26 cellular contexts compared by ENCODE assay signal in the genomic region with DNA sequence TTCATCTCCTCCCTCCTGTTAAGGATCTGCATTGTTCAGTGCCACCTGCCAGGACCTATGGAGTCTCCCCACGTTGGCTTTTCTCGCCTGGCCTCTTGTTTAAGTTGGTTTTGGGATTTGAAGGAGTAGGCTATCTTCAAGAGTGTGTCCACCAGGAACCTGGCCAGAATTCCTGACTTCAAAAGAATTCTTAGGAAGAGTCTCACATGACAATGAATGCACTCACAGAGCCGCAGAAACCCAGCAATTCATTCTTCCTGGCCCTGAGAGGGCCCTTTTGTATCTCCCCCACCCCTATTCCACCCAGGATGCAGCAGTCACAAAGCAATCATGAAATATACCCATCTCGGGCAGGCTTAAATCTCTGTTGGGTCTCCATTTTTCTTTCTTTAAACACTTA.
"Had no signal": no experiment of that assay in that cellular context is flagged by ENCODE, and none has a peak within 500 bp of the region (broad histone marks: within the 10 kb centered on the region; RNA-seq: fewer than 3 reads in every experiment).

No MANE protein-coding gene starts in this region.

- DNase-seq: activated CD4-positive, alpha-beta T cell treated with anti-CD3 and anti-CD28 coated beads for 48 hours; activated CD4-positive, alpha-beta T cell treated with anti-CD3 and anti-CD28 coated beads, Interleukin-2, amount 50 U/mL, for 48 hours; activated CD4-positive, CD25-positive, alpha-beta regulatory T cell treated with anti-CD3 and anti-CD28 coated beads, Interleukin-2, amount 50 U/mL, for 72 hours; activated CD8-positive, alpha-beta memory T cell treated with anti-CD3 and anti-CD28 coated beads, Interleukin-2, amount 10 ng/mL, durations not matched to agents 7 days and 5 days; activated effector memory CD4-positive, alpha-beta T cell treated with Interleukin-2 at 50 U/mL for 16 hours; activated naive CD4-positive, alpha-beta T cell; activated naive CD8-positive, alpha-beta T cell treated with anti-CD3 and anti-CD28 coated beads, Interleukin-2, amount 50 U/mL, for 24 hours; activated T-cell treated with anti-CD3 and anti-CD28 coated beads, Interleukin-2, amount 50 U/mL, for 24 hours; amniotic stem cell; brain microvascular endothelial cell; cerebellar nuclear complex; Karpas-422; NCI-H1048; NCI-H146; NCI-H187 treated with DMSO at 0.1 percent for 48 hours; NCI-H2081 treated with DMSO at 0.1 percent for 48 hours; NCI-H446; NCI-H524; SIG-M5; SW 1271; T-helper 9 cell had no signal

- ATAC-seq: activated CD8-positive, alpha-beta memory T cell treated with anti-CD3 and anti-CD28 coated beads, Interleukin-2, amount 10 ng/mL, durations not matched to agents 7 days and 5 days; activated naive CD4-positive, alpha-beta T cell treated with anti-CD3 and anti-CD28 coated beads, Interleukin-2, amount 50 U/mL, for 72 hours; activated naive CD8-positive, alpha-beta T cell treated with anti-CD3 and anti-CD28 coated beads, Interleukin-2, amount 50 U/mL, for 24 hours; K562; WTC11 had no signal

- H3K27ac ChIP-seq: ascending aorta, brain microvascular endothelial cell, SK-N-MC had no signal

- H3K27me3 ChIP-seq: ascending aorta, brain microvascular endothelial cell had no signal

- H3K4me3 ChIP-seq: ascending aorta, K562, SK-N-MC had no signal

- H3K4me1 ChIP-seq: ascending aorta had no signal

- H3K36me3 ChIP-seq: ascending aorta, brain microvascular endothelial cell had no signal

- H3K9me3 ChIP-seq: ascending aorta had no signal
